9 cellular contexts compared by ENCODE assay signal in genomic region chr6:128518531-128519131, GRCh38. TPM values are rescaled to one million over a fixed set of nuclear protein-coding genes. Genes with fewer than 3 reads are reported as not detected.
DNase-seq lines count a peak whose midpoint lies in the region; ATAC-seq, FAIRE-seq and TF ChIP-seq lines count a peak whose summit lies in the region.
"Had no signal": no experiment of that assay in that cellular context is flagged by ENCODE, and none has a peak within 500 bp of the region (broad histone marks: within the 10 kb centered on the region; RNA-seq: fewer than 3 reads in every experiment).

No MANE protein-coding gene starts in this region.

- H3K27me3 ChIP-seq in liver (ENCODE audit: control insufficient read depth in 4 of 4, insufficient read depth in 4 of 4, low read length in 3 of 4) (no peaks in the 10 kb centered on the region), tibial artery (no peaks in the 10 kb centered on the region)

- no peaks in the 10 kb centered on the region for H3K9me3 Mint-ChIP-seq in activated T-cell treated with anti-CD3 and anti-CD28 coated beads, Interleukin-2, amount 50 U/mL, for 24 hours

- intact Hi-C loops in tibial artery (cut with DNase I; ENCODE audit: low total_unique reads), result no loop called here

- 5% methylated on average over 20 of the region's 20 CpGs for WGBS in liver

- TF ChIP-seq CTCF in astrocyte of the spinal cord (IDR thresholded peaks at IDR 0.05; ENCODE audit: low read depth, low read length) (no peak), liver (IDR thresholded peaks at IDR 0.05; ENCODE audit: low read depth, low read length, missing input control) (no peak), tibial artery (IDR thresholded peaks at IDR 0.05) (no peak)

- no peak for ATAC-seq in HG02623 (IDR thresholded peaks at IDR 0.05; ENCODE audit: unreplicated experiment)

- no peaks in the 10 kb centered on the region for H3K36me3 ChIP-seq in liver (ENCODE audit: control insufficient read depth in 4 of 4, insufficient read depth in 3 of 4, low read depth in 1 of 4, low read length in 3 of 4)
- H3K36me3 ChIP-seq in tibial artery, result no peaks in the 10 kb centered on the region

- H3K27me3 Mint-ChIP-seq in activated T-cell treated with anti-CD3 and anti-CD28 coated beads, Interleukin-2, amount 50 U/mL, for 24 hours, result peaks cover 65% of the 10 kb centered on the region

- H3K9me3 ChIP-seq in liver (ENCODE audit: control insufficient read depth in 4 of 4, low read length in 3 of 4) (no peaks in the 10 kb centered on the region), tibial artery (no peaks in the 10 kb centered on the region)

- H3K27ac Mint-ChIP-seq in activated T-cell treated with anti-CD3 and anti-CD28 coated beads, Interleukin-2, amount 50 U/mL, for 24 hours, result peak overlapping the region; percentile 77

- peak overlapping the region; percentile 89 for H3K4me3 Mint-ChIP-seq in activated T-cell treated with anti-CD3 and anti-CD28 coated beads, Interleukin-2, amount 50 U/mL, for 24 hours

- no peak for TF ChIP-seq RAD21 in liver (IDR thresholded peaks at IDR 0.05)

- no peak for DNase-seq in activated T-cell treated with anti-CD3 and anti-CD28 coated beads, Interleukin-2, amount 50 U/mL, for 24 hours
- no peak for DNase-seq in activated T-cell treated with anti-CD3 and anti-CD28 coated beads, Interleukin-2, amount 50 U/mL, for 48 hours
- DNase-seq in astrocyte of the spinal cord (ENCODE audit: low read depth, low spot score), result no peak
- DNase-seq in tibial artery, result no peak
- no peak for DNase-seq in HCEC 1CT
- no peak for DNase-seq in GM12891 (ENCODE audit: insufficient read length, low spot score)

- no peak for FAIRE-seq in GM12891 (lab: Jason Lieb, UNC)
- FAIRE-seq: TTC549 had no signal

- peaks cover 3 to 52% (median 36%) of the 10 kb centered on the region in 4 donors for H3K4me1 ChIP-seq in liver (ENCODE audit: control insufficient read depth in 4 of 4, insufficient read depth in 4 of 4, low read length in 3 of 4)
- peaks cover 0 to 55% (median 18%) of the 10 kb centered on the region in 4 donors for H3K4me1 ChIP-seq in tibial artery

- H3K9ac ChIP-seq in liver (ENCODE audit: low read depth in 1 of 2, low read length in 2 of 2), result peak overlapping the region; percentile 51 to 96

- H3K36me3 Mint-ChIP-seq in activated T-cell treated with anti-CD3 and anti-CD28 coated beads, Interleukin-2, amount 50 U/mL, for 24 hours (ENCODE audit: low read depth), result peaks cover 15% of the 10 kb centered on the region

- H3K4me3 ChIP-seq in astrocyte of the spinal cord (ENCODE audit: low read depth, low read length) (peak overlapping the region; percentile 95), liver (ENCODE audit: low read depth in 1 of 3, low read length in 3 of 3) (peak overlapping the region; percentile 61 to 86 (median 81)), tibial artery (peak overlapping the region; percentile 86 to 92)

- H3K4me1 Mint-ChIP-seq in activated T-cell treated with anti-CD3 and anti-CD28 coated beads, Interleukin-2, amount 50 U/mL, for 24 hours (ENCODE audit: low read depth), result peaks cover 28% of the 10 kb centered on the region

- in situ Hi-C loops in astrocyte of the spinal cord (cut with HindIII; ENCODE audit: low sequenced_read_pairs), result no loop called here

- no peak for TF ChIP-seq POLR2A in GM12891 (IDR thresholded peaks at IDR 0.05; ENCODE audit: low read depth, low read length)

- peak overlapping the region; percentile 88 to 97 for H3K27ac ChIP-seq in liver (ENCODE audit: low read depth in 1 of 2, low read length in 2 of 2)
- H3K27ac ChIP-seq in tibial artery, result peak overlapping the region; percentile 98

TF ChIP-seq in liver, 16 proteins besides CTCF, POLR2A, EP300 and RAD21:
- TF ChIP-seq FOXA2 (IDR thresholded peaks at IDR 0.05), result no peak
- TF ChIP-seq YY1 (IDR thresholded peaks at IDR 0.05), result peak; percentile 16
- peak in 1 of 2 donors; percentile 14 for TF ChIP-seq HNF4A (conservative IDR thresholded peaks at IDR 0.05)

TF ChIP-seq in GM12891, 5 proteins besides CTCF, POLR2A, EP300 and RAD21:
- TF ChIP-seq PAX5 (IDR thresholded peaks at IDR 0.05; ENCODE audit: insufficient read depth, low read length, severe bottlenecking) (no peak), POU2F2 (IDR thresholded peaks at IDR 0.05; ENCODE audit: low read depth, low read length) (no peak), POLR2AphosphoS5 (IDR thresholded peaks at IDR 0.05; ENCODE audit: low read depth, low read length) (no peak), SPI1 (IDR thresholded peaks at IDR 0.05; ENCODE audit: low read depth, low read length) (no peak), TAF1 (IDR thresholded peaks at IDR 0.05; ENCODE audit: low read depth, low read length) (no peak)

RNA-seq across cellular contexts. Expression of gene PTPRK, which starts 1.8 kb away (rescaled TPM):
- 10 to 100 TPM; 25.9 to 61.2 TPM for total RNA-seq in liver
- polyA plus RNA-seq in liver, result 10 to 100 TPM; 12.1 to 32.3 TPM
- polyA plus RNA-seq in GM12891 (2012; ENCODE audit: low read depth, missing spikeins), result 1.3 TPM
